8 cellular contexts compared by ENCODE assay signal in the genomic region with DNA sequence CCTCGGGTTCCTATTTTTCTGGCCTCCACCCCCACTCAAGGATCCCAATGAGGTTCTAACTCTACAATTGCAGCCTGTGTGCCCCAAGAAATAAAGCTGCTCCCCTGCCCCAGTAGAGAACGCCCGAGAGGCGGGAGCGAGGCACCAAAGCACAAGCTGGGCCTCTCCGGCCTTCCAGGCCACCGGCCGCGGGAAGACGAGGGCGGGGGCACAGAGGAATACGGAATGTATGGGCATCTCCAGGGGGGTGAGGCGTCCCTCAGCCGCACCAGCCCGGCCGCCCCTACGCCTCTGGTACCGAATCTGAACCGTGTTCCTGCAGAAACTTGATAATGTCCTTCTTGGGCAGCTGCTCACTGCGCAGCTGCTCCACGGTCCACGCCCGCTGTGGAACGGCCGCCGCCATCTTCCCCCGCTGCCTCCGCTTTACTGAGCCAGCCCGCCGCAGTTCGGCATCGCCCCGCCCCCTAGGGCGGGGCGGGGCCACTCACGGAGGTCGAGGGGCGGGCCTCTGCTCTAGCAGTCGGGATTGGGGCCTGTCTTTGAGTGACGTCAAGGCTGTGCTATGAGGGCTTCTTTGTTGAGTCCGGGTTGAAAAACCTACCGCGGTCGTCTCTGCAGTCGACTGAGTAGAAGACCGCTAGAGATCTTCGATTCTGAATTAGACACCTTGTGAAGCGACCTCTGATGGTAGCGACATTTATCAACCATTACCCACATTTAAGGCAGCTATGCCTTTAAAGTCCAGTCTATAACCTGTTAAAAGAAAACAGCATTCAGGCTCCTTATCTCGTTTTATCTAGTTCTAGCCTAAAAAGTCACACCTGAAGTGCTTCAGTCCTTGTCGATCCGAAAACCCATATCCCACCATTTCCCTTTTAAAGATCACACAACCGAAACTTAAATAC. TPM values are rescaled to one million over a fixed set of nuclear protein-coding genes. Genes with fewer than 3 reads are reported as not detected.
DNase-seq lines count a peak whose midpoint lies in the region; ATAC-seq and TF ChIP-seq lines count a peak whose summit lies in the region.

FKBP3 (minus strand) TSS at position 431 of the 908 bp plus-strand sequence; CDS start at position 406, 25 bp downstream.

- no peaks in the 10 kb centered on the region for H3K27me3 Mint-ChIP-seq in WTC11 (ENCODE audit: low read depth)

- CTCF ChIA-PET in AG04450 (lab: Charles Lee): interaction anchor here (0.7 to 1.6 kb wide), 4 partner anchors 17 to 281 kb away, joined by 3 to 10 read pairs (median 4); no protein-coding TSS in a partner anchor
- CTCF ChIA-PET in WTC11 (lab: Charles Lee): interaction anchor here (0.6 kb wide), 2 partner anchors 168 to 235 kb away, joined by 3 to 4 read pairs; no protein-coding TSS in a partner anchor

- POLR2A ChIA-PET in AG04450 (lab: Yijun Ruan, JAX): interaction anchor here (0.5 to 1.0 kb wide), 4 partner anchors 13 to 172 kb away, joined by 3 to 9 read pairs (median 4); partner anchors contain the start of genes KLHL28, MIS18BP1 and TOGARAM1
- POLR2A ChIA-PET in WTC11 (lab: Charles Lee): interaction anchor here (0.7 to 1.2 kb wide), 3 partner anchors 13 to 172 kb away, joined by 3 read pairs; partner anchors contain the start of genes KLHL28, PRPF39 and TOGARAM1

- H3K27me3 ChIP-seq in AG04450 (ENCODE audit: control insufficient read depth, insufficient read depth, low read length): no peaks in the 10 kb centered on the region

- peaks cover 3% of the 10 kb centered on the region; the same call in 1 of the 2 replicates for H3K36me3 Mint-ChIP-seq in WTC11

- peak; percentile 89 for ATAC-seq in GM18873 (IDR thresholded peaks at IDR 0.05; ENCODE audit: low FRiP score, unreplicated experiment)
- ATAC-seq in HG03159 (IDR thresholded peaks at IDR 0.05; ENCODE audit: unreplicated experiment): peak; percentile 93
- ATAC-seq in WTC11: peak; percentile 93

- H3K4me1 Mint-ChIP-seq in WTC11: peaks cover 18% of the 10 kb centered on the region

- peak within 1 kb of the TSS; percentile 96 for H3K27ac Mint-ChIP-seq in WTC11

- no peaks in the 10 kb centered on the region for H3K9me3 ChIP-seq in AG04450 (ENCODE audit: control insufficient read depth, insufficient read depth, low read length)

- no peaks in the 10 kb centered on the region for H3K9me3 Mint-ChIP-seq in WTC11

- peak; percentile 97 for DNase-seq in AG04450 (ENCODE audit: low read depth, low spot score)
- DNase-seq in NCI-H2227 treated with DMSO at 0.1 percent for 48 hours (lab: John Stamatoyannopoulos, UW): peak; percentile 97
- DNase-seq in WTC11 (ENCODE audit: low spot score): peak; percentile 95
- peak; percentile 50 to 100 (median 96) for DNase-seq in caudate nucleus (lab: John Stamatoyannopoulos, UW)
- peak; percentile 98 for DNase-seq in inferior parietal cortex (ENCODE audit: extremely low spot score)
- peak; percentile 85 to 91 for DNase-seq in stimulated activated CD4-positive, alpha-beta T cell treated with anti-CD3 and anti-CD28 coated beads, Interleukin-12 subunit alpha, Interleukin-12 subunit beta, amount 100 ng/mL, for 24 hours (ENCODE audit: low read depth in 2 of 2)

- H3K27ac ChIP-seq in AG04450 (ENCODE audit: low read depth, low read length) (peak within 1 kb of the TSS; percentile 72), caudate nucleus (ENCODE audit: low read depth, low read length) (peak within 1 kb of the TSS; percentile 96)

- peak within 1 kb of the TSS; percentile 99 for H3K4me3 Mint-ChIP-seq in WTC11

- H3K4me3 ChIP-seq in AG04450 (ENCODE audit: low read depth, low read length): peak within 1 kb of the TSS; percentile 92

- peak; percentile 24; the same call in 1 of the 2 replicates for TF ChIP-seq CTCF in AG04450 (IDR thresholded peaks at IDR 0.05; ENCODE audit: low read depth, low read length)
- no peak for TF ChIP-seq CTCF in WTC11 (IDR thresholded peaks at IDR 0.05)

TF ChIP-seq in WTC11, 78 proteins besides CTCF, POLR2A, EP300 and RAD21 (continues in another document):
- TF ChIP-seq ESRRA (CRISPR knock-in tag; IDR thresholded peaks at IDR 0.05; ENCODE audit: borderline replicate concordance): no peak
- no peak for TF ChIP-seq NR2C2 (CRISPR knock-in tag; IDR thresholded peaks at IDR 0.05)
- no peak for TF ChIP-seq GRHL2 (CRISPR knock-in tag; IDR thresholded peaks at IDR 0.05; ENCODE audit: insufficient replicate concordance, severe bottlenecking)
- TF ChIP-seq ZNF232 (CRISPR knock-in tag; IDR thresholded peaks at IDR 0.05): 0 out of 2 replicates have a peak, but pooled peaks have one; percentile 25
- no peak for TF ChIP-seq ZNF138 (CRISPR knock-in tag; conservative IDR thresholded peaks at IDR 0.05)
- no peak for TF ChIP-seq JUN (CRISPR knock-in tag; IDR thresholded peaks at IDR 0.05)
- peak; percentile 85 for TF ChIP-seq HMGXB4 (CRISPR knock-in tag; IDR thresholded peaks at IDR 0.05)
- peak; percentile 53 for TF ChIP-seq FOXK1 (CRISPR knock-in tag; IDR thresholded peaks at IDR 0.05)
- TF ChIP-seq, protein P1, sequence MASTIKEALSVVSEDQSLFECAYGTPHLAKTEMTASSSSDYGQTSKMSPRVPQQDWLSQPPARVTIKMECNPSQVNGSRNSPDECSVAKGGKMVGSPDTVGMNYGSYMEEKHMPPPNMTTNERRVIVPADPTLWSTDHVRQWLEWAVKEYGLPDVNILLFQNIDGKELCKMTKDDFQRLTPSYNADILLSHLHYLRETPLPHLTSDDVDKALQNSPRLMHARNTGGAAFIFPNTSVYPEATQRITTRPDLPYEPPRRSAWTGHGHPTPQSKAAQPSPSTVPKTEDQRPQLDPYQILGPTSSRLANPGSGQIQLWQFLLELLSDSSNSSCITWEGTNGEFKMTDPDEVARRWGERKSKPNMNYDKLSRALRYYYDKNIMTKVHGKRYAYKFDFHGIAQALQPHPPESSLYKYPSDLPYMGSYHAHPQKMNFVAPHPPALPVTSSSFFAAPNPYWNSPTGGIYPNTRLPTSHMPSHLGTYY (CRISPR knock-in tag; IDR thresholded peaks at IDR 0.05): no peak
- TF ChIP-seq, protein P2, sequence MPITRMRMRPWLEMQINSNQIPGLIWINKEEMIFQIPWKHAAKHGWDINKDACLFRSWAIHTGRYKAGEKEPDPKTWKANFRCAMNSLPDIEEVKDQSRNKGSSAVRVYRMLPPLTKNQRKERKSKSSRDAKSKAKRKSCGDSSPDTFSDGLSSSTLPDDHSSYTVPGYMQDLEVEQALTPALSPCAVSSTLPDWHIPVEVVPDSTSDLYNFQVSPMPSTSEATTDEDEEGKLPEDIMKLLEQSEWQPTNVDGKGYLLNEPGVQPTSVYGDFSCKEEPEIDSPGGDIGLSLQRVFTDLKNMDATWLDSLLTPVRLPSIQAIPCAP (CRISPR knock-in tag; IDR thresholded peaks at IDR 0.05): no peak
- no peak for TF ChIP-seq NFE2L1 (CRISPR knock-in tag; IDR thresholded peaks at IDR 0.05)
- no peak for TF ChIP-seq ZNF121 (CRISPR knock-in tag; IDR thresholded peaks at IDR 0.05)
- 0 out of 2 replicates have a peak, but pooled peaks have one; percentile 46 for TF ChIP-seq ZBTB43 (CRISPR knock-in tag; IDR thresholded peaks at IDR 0.05)
- no peak for TF ChIP-seq GTF2I (CRISPR knock-in tag; conservative IDR thresholded peaks at IDR 0.05)
- no peak for TF ChIP-seq HMGA2 (CRISPR knock-in tag; IDR thresholded peaks at IDR 0.05)
- TF ChIP-seq SMAD3 (CRISPR knock-in tag; IDR thresholded peaks at IDR 0.05; ENCODE audit: borderline replicate concordance): no peak

RNA-seq across cellular contexts. Expression of gene FKBP3, which starts in this region (rescaled TPM):
- 55.3 and 105 TPM in 2 replicates for polyA plus RNA-seq in AG04450 (2011; rRNA removed)
- polyA minus RNA-seq in AG04450 (2011; rRNA and poly(A)+ RNA removed): 7.2 and 14.2 TPM in 2 replicates
- 118 TPM in 3 replicates for total RNA-seq in WTC11 (2021)

Comparison
In these comparisons a context has a peak if more than half of its experiments do, and no peak if none do; other contexts are left out.
1. Peak in every context shown above with its lines: DNase-seq, ATAC-seq, H3K4me3 ChIP-seq and H3K27ac ChIP-seq.